8 cellular contexts compared by ENCODE assay signal in genomic region chr11:68903631-68904457, GRCh38. TPM values are rescaled to one million over a fixed set of nuclear protein-coding genes. Genes with fewer than 3 reads are reported as not detected.
DNase-seq lines count a peak whose midpoint lies in the region; ATAC-seq and TF ChIP-seq lines count a peak whose summit lies in the region.

Gene IGHMBP2, plus strand, starts transcription at chr11:68903891. Its CDS starts 62 bp downstream, at chr11:68903953.
Gene MRPL21, minus strand, starts transcription at chr11:68903832. Its CDS starts 22 bp downstream, at chr11:68903810.

- H3K9me3 Mint-ChIP-seq in endothelial cell (ENCODE audit: unreplicated experiment) (no peaks in the 10 kb centered on the region), mesothelial cell of epicardium (no peaks in the 10 kb centered on the region)

- H3K4me1 Mint-ChIP-seq in endothelial cell (ENCODE audit: unreplicated experiment) (peaks cover 28% of the 10 kb centered on the region), mesothelial cell of epicardium (peaks cover 27% of the 10 kb centered on the region)

- H3K27ac ChIP-seq in C4-2B = peak within 1 kb of the TSS; percentile 94

- H3K27me3 Mint-ChIP-seq in endothelial cell (ENCODE audit: unreplicated experiment) = peaks cover 4% of the 10 kb centered on the region
- no peaks in the 10 kb centered on the region for H3K27me3 Mint-ChIP-seq in mesothelial cell of epicardium (ENCODE audit: low read depth)

- H3K27ac Mint-ChIP-seq in endothelial cell (ENCODE audit: unreplicated experiment) = peak within 1 kb of the TSS; percentile 75
- H3K27ac Mint-ChIP-seq in mesothelial cell of epicardium = peak within 1 kb of the TSS; percentile 93

- H3K4me3 Mint-ChIP-seq in endothelial cell (ENCODE audit: unreplicated experiment) (peak within 1 kb of the TSS; percentile 99), mesothelial cell of epicardium (peak within 1 kb of the TSS; percentile 93)

- no peak for TF ChIP-seq CTCF in C4-2B (conservative IDR thresholded peaks at IDR 0.05)
- no peak for TF ChIP-seq CTCF in endothelial cell (IDR thresholded peaks at IDR 0.05; ENCODE audit: unreplicated experiment)
- TF ChIP-seq CTCF in mesothelial cell of epicardium (IDR thresholded peaks at IDR 0.05; ENCODE audit: unreplicated experiment) = no peak

- H3K36me3 Mint-ChIP-seq in endothelial cell (ENCODE audit: low read depth, unreplicated experiment) (peaks cover 30% of the 10 kb centered on the region), mesothelial cell of epicardium (peaks cover 19% of the 10 kb centered on the region)

- DNase-seq in NOMO-1 treated with dmso at 0.1 percent for 144 hours (lab: John Stamatoyannopoulos, UW; ENCODE audit: unreplicated experiment) (peak; percentile 79), endothelial cell (ENCODE audit: low spot score) (peak; percentile 83), mesothelial cell of epicardium (ENCODE audit: low spot score in 2 of 2, unreplicated experiment in 2 of 2) (peak; percentile 75 to 84)
- DNase-seq in activated CD8-positive, alpha-beta memory T cell treated with anti-CD3 and anti-CD28 coated beads, Interleukin-2, amount 50 U/mL, for 1 hour (ENCODE audit: extremely low read depth) = peak; percentile 30
- DNase-seq in stimulated activated CD8-positive, alpha-beta memory T cell treated with anti-CD3 and anti-CD28 coated beads, Interleukin-15, amount 100 ng/mL, for 48 hours (ENCODE audit: low read depth in 2 of 2) = peak; percentile 82 to 83

- ATAC-seq in GM19351 (IDR thresholded peaks at IDR 0.05; ENCODE audit: unreplicated experiment) (peak; percentile 88), HG03565 (IDR thresholded peaks at IDR 0.05; ENCODE audit: unreplicated experiment) (peak; percentile 74)

RNA-seq across cellular contexts. Expression of gene IGHMBP2, which starts in this region (rescaled TPM):
- 14.1 TPM for total RNA-seq in endothelial cell (ENCODE audit: unreplicated experiment)
- 28.3 to 29.0 TPM (median 28.5 TPM) in 3 replicates for total RNA-seq in mesothelial cell of epicardium

RNA-seq across cellular contexts. Expression of gene MRPL21, which starts in this region (rescaled TPM):
- total RNA-seq in endothelial cell (ENCODE audit: unreplicated experiment) = 54.4 TPM
- total RNA-seq in mesothelial cell of epicardium = 49.4 to 52.8 TPM (median 52.5 TPM) in 3 replicates

Comparison
In these comparisons a context has a peak if more than half of its experiments do, and no peak if none do; other contexts are left out.
1. Peak in every context shown above with its lines: DNase-seq, ATAC-seq and H3K27ac ChIP-seq.
2. DNase-seq: peak in every context shown above with its lines; median percentile 83 in endothelial cell; 82 in stimulated activated CD8-positive, alpha-beta memory T cell treated with anti-CD3 and anti-CD28 coated beads, Interleukin-15, amount 100 ng/mL, for 48 hours; 80 in mesothelial cell of epicardium; 79 in NOMO-1 treated with dmso at 0.1 percent for 144 hours; 30 in activated CD8-positive, alpha-beta memory T cell treated with anti-CD3 and anti-CD28 coated beads, Interleukin-2, amount 50 U/mL, for 1 hour.